9 cellular contexts compared by ENCODE assay signal in genomic region chr13:26558074-26558805, GRCh38. TPM values are rescaled to one million over a fixed set of nuclear protein-coding genes. Genes with fewer than 3 reads are reported as not detected.
DNase-seq lines count a peak whose midpoint lies in the region; ATAC-seq, FAIRE-seq and TF ChIP-seq lines count a peak whose summit lies in the region.
"Had no signal": no experiment of that assay in that cellular context is flagged by ENCODE, and none has a peak within 500 bp of the region (broad histone marks: within the 10 kb centered on the region; RNA-seq: fewer than 3 reads in every experiment).

No MANE protein-coding gene starts in this region.

- WGBS in gastroesophageal sphincter (ENCODE audit: low coverage in 1 of 2), 2 donors = 24 to 36% methylated on average over 4 to 5 of the region's 73 CpGs
- WGBS in pancreas, 2 donors = 2% methylated on average over 59 to 73 of the region's 73 CpGs

- no peak for ATAC-seq in Right ventricle myocardium inferior
- peak; percentile 5 for ATAC-seq in SK-N-SH treated with all-trans-retinoic acid at 6 μM for 48 hours
- no peak for ATAC-seq in gastroesophageal sphincter
- ATAC-seq in pancreas = peak in 2 of 4 donors; percentile 5 to 7
- ATAC-seq in GM21526 (IDR thresholded peaks at IDR 0.05; ENCODE audit: low FRiP score, unreplicated experiment) = no peak

- TF ChIP-seq EP300 in gastroesophageal sphincter (IDR thresholded peaks at IDR 0.05) = no peak

- no peaks in the 10 kb centered on the region for H3K9me3 ChIP-seq in cardiac muscle cell (ENCODE audit: low read depth)
- H3K9me3 ChIP-seq in gastroesophageal sphincter = no peaks in the 10 kb centered on the region
- H3K9me3 ChIP-seq in pancreas = no peaks in the 10 kb centered on the region

- no peak for FAIRE-seq in pancreas (lab: Jason Lieb, UNC)
- FAIRE-seq: endometrium had no signal

- DNase-seq in cardiac muscle cell (ENCODE audit: low read depth in 1 of 2, low spot score in 1 of 2) = peak; percentile 22 to 37
- no peak for DNase-seq in Right ventricle myocardium inferior (ENCODE audit: missing footprints)
- peak in 4 of 6 donors; percentile 10 to 72 (median 41) for DNase-seq in pancreas
- no peak for DNase-seq in activated effector memory CD4-positive, alpha-beta T cell treated with Interleukin-2 at 50 U/mL for 16 hours
- DNase-seq in NCI-H187 treated with DMSO at 0.1 percent for 48 hours (lab: John Stamatoyannopoulos, UW) = no peak

- TF ChIP-seq CTCF in cardiac muscle cell (IDR thresholded peaks at IDR 0.05; ENCODE audit: low read depth, low read length) (no peak), gastroesophageal sphincter (IDR thresholded peaks at IDR 0.05) (no peak), pancreas (IDR thresholded peaks at IDR 0.05) (no peak)

- H3K4me3 ChIP-seq in cardiac muscle cell (peak overlapping the region; percentile 98), gastroesophageal sphincter (peak overlapping the region; percentile 73 to 94), pancreas (peak overlapping the region; percentile 38 to 93 (median 84))

- intact Hi-C loops in Right ventricle myocardium inferior (cut with DNase I) = no loop called here
- intact Hi-C loops in pancreas (cut with DNase I) = no loop called here

- H3K27ac ChIP-seq in cardiac muscle cell (no peak overlapping the region), gastroesophageal sphincter (peak overlapping the region in 3 of 4 donors; percentile 80 to 84 (median 81)), pancreas (peak overlapping the region in 1 of 4 donors; percentile 22)

- H3K4me1 ChIP-seq in cardiac muscle cell (ENCODE audit: low read depth) (peaks cover 15% of the 10 kb centered on the region), gastroesophageal sphincter (peaks cover 0 to 41% (median 0%) of the 10 kb centered on the region in 3 donors), pancreas (peaks cover 0 to 9% (median 7%) of the 10 kb centered on the region in 3 donors)

- no peaks in the 10 kb centered on the region for H3K27me3 ChIP-seq in cardiac muscle cell
- no peaks in the 10 kb centered on the region for H3K27me3 ChIP-seq in gastroesophageal sphincter
- H3K27me3 ChIP-seq in pancreas = no peaks in the 10 kb centered on the region

- H3K36me3 ChIP-seq in cardiac muscle cell (no peaks in the 10 kb centered on the region), gastroesophageal sphincter (no peaks in the 10 kb centered on the region), pancreas (no peaks in the 10 kb centered on the region)

- no peak for TF ChIP-seq POLR2A in gastroesophageal sphincter (IDR thresholded peaks at IDR 0.05)

TF ChIP-seq in SK-N-SH treated with all-trans-retinoic acid at 6 μM for 48 hours, 23 proteins besides CTCF, POLR2A, EP300 and RAD21:
- TF ChIP-seq PATZ1 (CRISPR knock-in tag; IDR thresholded peaks at IDR 0.05; ENCODE audit: borderline replicate concordance) (no peak), TOX (CRISPR knock-in tag; IDR thresholded peaks at IDR 0.05; ENCODE audit: borderline replicate concordance) (no peak), RARB (CRISPR knock-in tag; IDR thresholded peaks at IDR 0.05) (no peak), ZNF8 (CRISPR knock-in tag; IDR thresholded peaks at IDR 0.05) (no peak), SNAI2 (CRISPR knock-in tag; IDR thresholded peaks at IDR 0.05) (no peak), POU6F1 (CRISPR knock-in tag; IDR thresholded peaks at IDR 0.05; ENCODE audit: borderline replicate concordance, low read depth) (no peak), ARNTL (CRISPR knock-in tag; IDR thresholded peaks at IDR 0.05; ENCODE audit: borderline replicate concordance, low read depth) (no peak), CREB5 (CRISPR knock-in tag; IDR thresholded peaks at IDR 0.05; ENCODE audit: low read depth) (no peak), BACH2 (CRISPR knock-in tag; IDR thresholded peaks at IDR 0.05; ENCODE audit: borderline replicate concordance) (no peak), ZNF70 (CRISPR knock-in tag; IDR thresholded peaks at IDR 0.05) (no peak)

RNA-seq across cellular contexts. Expression of gene WASF3, which starts 0.8 kb away (rescaled TPM):
- total RNA-seq in cardiac muscle cell (30.2 and 34.5 TPM in 2 replicates), Right ventricle myocardium inferior (9.9 TPM), gastroesophageal sphincter (10 to 100 TPM; 13.7 to 19.0 (median 18.7) TPM), pancreas (1 to 10 TPM; 3.7 to 9.3 (median 6.4) TPM)
- polyA plus RNA-seq in cardiac muscle cell (17.3 and 30.1 TPM in 2 replicates), pancreas (1 to 10 TPM; 3.6 to 5.0 TPM)

Comparison
In these comparisons a context has a peak if more than half of its experiments do, and no peak if none do; other contexts are left out.
1. DNase-seq: peak in cardiac muscle cell (2 of 2) and pancreas (4 of 6); none in Right ventricle myocardium inferior (single experiment), activated effector memory CD4-positive, alpha-beta T cell treated with Interleukin-2 at 50 U/mL for 16 hours (single experiment) and NCI-H187 treated with DMSO at 0.1 percent for 48 hours (single experiment).
2. Peak in every context shown above with its lines, with median percentiles within 50 percentile points of each other: H3K4me3 ChIP-seq.